In genomic region chr18:78754311-78755043, GRCh38 we compare ENCODE assay signal across 19 cellular contexts.
"Had no signal": no experiment of that assay in that cellular context is flagged by ENCODE, and none has a peak within 500 bp of the region (broad histone marks: within the 10 kb centered on the region; RNA-seq: fewer than 3 reads in every experiment).

No MANE protein-coding gene starts in this region.

- ATAC-seq: activated naive CD8-positive, alpha-beta T cell treated with anti-CD3 and anti-CD28 coated beads, Interleukin-2, amount 50 U/mL, for 24 hours; activated T-cell treated with anti-CD3 and anti-CD28 coated beads, Interleukin-2, amount 50 U/mL, for 72 hours; gastroesophageal sphincter; left ventricle myocardium superior; mucosa of descending colon; upper lobe of right lung; WTC11 had no signal

- H3K27ac ChIP-seq: cardiac muscle cell, dorsolateral prefrontal cortex, gastroesophageal sphincter, upper lobe of right lung had no signal

- H3K4me3 ChIP-seq: cardiac muscle cell, dorsolateral prefrontal cortex, gastroesophageal sphincter, mucosa of descending colon, upper lobe of right lung had no signal

- H3K4me1 ChIP-seq: gastroesophageal sphincter, upper lobe of right lung had no signal

- H3K27me3 ChIP-seq: cardiac muscle cell, dorsolateral prefrontal cortex, upper lobe of right lung had no signal

- DNase-seq: activated gamma-delta T cell; activated naive CD4-positive, alpha-beta T cell treated with anti-CD3 and anti-CD28 coated beads, Interleukin-2, amount 50 U/mL, for 16 hours; activated naive CD8-positive, alpha-beta T cell treated with anti-CD3 and anti-CD28 coated beads, Interleukin-2, amount 50 U/mL, for 24 hours; activated T-cell treated with anti-CD3 and anti-CD28 coated beads, Interleukin-2, amount 50 U/mL, for 72 hours; hypothalamus; left ventricle myocardium superior; occipital lobe; retina; stimulated activated CD4-positive, alpha-beta T cell treated with anti-CD3 and anti-CD28 coated beads, Interleukin-4, amount 100 ng/mL, for 24 hours; stimulated activated naive CD4-positive, alpha-beta T cell treated with Interleukin-2 at 50 U/mL for 16 hours; T-helper 1 cell; upper lobe of right lung had no signal

- H3K36me3 ChIP-seq: cardiac muscle cell, gastroesophageal sphincter, upper lobe of right lung had no signal

- H3K4me3 Mint-ChIP-seq: activated naive CD8-positive, alpha-beta T cell treated with anti-CD3 and anti-CD28 coated beads, Interleukin-2, amount 50 U/mL, for 24 hours; activated T-cell treated with anti-CD3 and anti-CD28 coated beads, Interleukin-2, amount 50 U/mL, for 72 hours; memory B cell; WTC11 had no signal

- H3K36me3 Mint-ChIP-seq: memory B cell had no signal

- H3K9me3 Mint-ChIP-seq: activated naive CD8-positive, alpha-beta T cell treated with anti-CD3 and anti-CD28 coated beads, Interleukin-2, amount 50 U/mL, for 24 hours had no signal

- H3K4me1 Mint-ChIP-seq: activated naive CD8-positive, alpha-beta T cell treated with anti-CD3 and anti-CD28 coated beads, Interleukin-2, amount 50 U/mL, for 24 hours; memory B cell; WTC11 had no signal

- H3K9me3 ChIP-seq: gastroesophageal sphincter, mucosa of descending colon, upper lobe of right lung had no signal

- H3K27ac Mint-ChIP-seq: activated naive CD8-positive, alpha-beta T cell treated with anti-CD3 and anti-CD28 coated beads, Interleukin-2, amount 50 U/mL, for 24 hours; activated T-cell treated with anti-CD3 and anti-CD28 coated beads, Interleukin-2, amount 50 U/mL, for 72 hours; memory B cell; progenitor cell of endocrine pancreas; WTC11 had no signal
